7 cellular contexts compared by ENCODE assay signal in genomic region chr17:30697619-30698460, GRCh38.
A peak's percentile ranks its signal among the peaks of the same experiment; 100 is the strongest.
DNase-seq lines count a peak whose midpoint lies in the region; TF ChIP-seq lines count a peak whose summit lies in the region.
"Not testable (repeated sequence)": the region's sequence is repeated elsewhere in the genome, so short reads cannot be mapped to it uniquely, and the experiment has no call there.

No MANE protein-coding gene starts in this region.

- not testable (repeated sequence) for H3K79me2 ChIP-seq in OCI-LY3 (ENCODE audit: low read length)

- H3K27me3 ChIP-seq in OCI-LY3 (ENCODE audit: low read depth, low read length): not testable (repeated sequence)

- not testable (repeated sequence) for H4K20me1 ChIP-seq in OCI-LY3 (ENCODE audit: insufficient read depth, low read length)

- not testable (repeated sequence) for H3K4me1 ChIP-seq in OCI-LY3 (ENCODE audit: low read length)

- peak; percentile 75 for TF ChIP-seq CTCF in GM12865 (IDR thresholded peaks at IDR 0.05; ENCODE audit: insufficient read depth, low read depth, low read length, missing control alignments)
- peak; percentile 87 for TF ChIP-seq CTCF in LNCaP clone FGC (IDR thresholded peaks at IDR 0.05; ENCODE audit: control insufficient read depth, extremely low read depth, insufficient read depth)
- peak; percentile 63 for TF ChIP-seq CTCF in OCI-LY3 (IDR thresholded peaks at IDR 0.05; ENCODE audit: low read depth, low read length)

- peak overlapping the region; percentile 67 for H3K4me2 ChIP-seq in OCI-LY3 (ENCODE audit: low read length)

- not testable (repeated sequence) for H3K36me3 ChIP-seq in OCI-LY3 (replicated peaks; ENCODE audit: low read depth, low read length)

- not testable (repeated sequence) for H2AFZ ChIP-seq in OCI-LY3 (ENCODE audit: low read depth, low read length)

- DNase-seq in GM12865 (ENCODE audit: low read depth): peak; percentile 70
- not testable (repeated sequence) for DNase-seq in LNCaP clone FGC (ENCODE audit: low read depth)
- peak; percentile 42 to 54 (median 45) for DNase-seq in activated CD8-positive, alpha-beta memory T cell treated with anti-CD3 and anti-CD28 coated beads for 48 hours (ENCODE audit: low read depth in 2 of 3, low spot score in 2 of 3)
- peak; percentile 69 for DNase-seq in dermis blood vessel endothelial cell
- peak; percentile 79 for DNase-seq in kidney tubule cell (ENCODE audit: low spot score)
- peak; percentile 72 for DNase-seq in stimulated activated CD4-positive, alpha-beta T cell treated with anti-CD3 and anti-CD28 coated beads, Interleukin-12 subunit alpha, Interleukin-12 subunit beta, amount 100 ng/mL, for 4 hours

- not testable (repeated sequence) for H3K27ac ChIP-seq in OCI-LY3 (ENCODE audit: low read length)

- not testable (repeated sequence) for H3K9me3 ChIP-seq in OCI-LY3 (ENCODE audit: insufficient read depth, low read length)

- not testable (repeated sequence) for H3K9ac ChIP-seq in OCI-LY3 (ENCODE audit: low read length)

- H3K4me3 ChIP-seq in GM12865 (ENCODE audit: low read depth, low read length): peak overlapping the region; percentile 48
- peak overlapping the region; percentile 45 for H3K4me3 ChIP-seq in LNCaP clone FGC (ENCODE audit: low read depth, low read length)
- peak overlapping the region; percentile 64 for H3K4me3 ChIP-seq in OCI-LY3 (ENCODE audit: low read length)
